Comparison of ENCODE assay signal across 1 cellular context in the genomic region with DNA sequence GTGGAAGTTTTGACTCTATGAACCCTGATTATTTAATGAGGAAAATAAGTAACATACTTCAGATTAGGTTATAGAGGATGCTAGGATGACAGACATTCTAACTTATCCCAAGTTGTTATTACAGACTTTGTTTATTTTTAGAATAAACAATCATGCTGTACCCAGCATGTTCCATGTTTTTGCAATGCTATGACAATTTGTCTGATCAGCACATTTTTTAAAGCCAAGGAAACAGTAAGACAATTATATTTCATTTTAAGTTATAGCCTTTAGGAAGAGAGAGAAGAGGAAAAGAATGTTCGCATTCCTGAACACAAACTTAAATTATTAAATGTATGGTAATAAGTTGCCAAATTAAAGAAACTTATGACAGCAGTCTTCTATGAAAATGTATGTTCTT.
TF ChIP-seq lines count a peak whose summit lies in the region.

No MANE protein-coding gene starts in this region.

TF ChIP-seq in K562, 482 proteins besides CTCF, POLR2A, EP300 and RAD21 (continued from another document):
- TF ChIP-seq ZNF696 (CRISPR knock-in tag; conservative IDR thresholded peaks at IDR 0.05), result no peak
- TF ChIP-seq ZNF12 (CRISPR knock-in tag; IDR thresholded peaks at IDR 0.05), result no peak
- TF ChIP-seq IFI16 (CRISPR knock-in tag; IDR thresholded peaks at IDR 0.05), result no peak
- TF ChIP-seq MYBL2 (IDR thresholded peaks at IDR 0.05; ENCODE audit: low read depth), result no peak
- no peak for TF ChIP-seq MYBL2 (CRISPR knock-in tag; IDR thresholded peaks at IDR 0.05; ENCODE audit: borderline replicate concordance)
- no peak for TF ChIP-seq ZZZ3 (IDR thresholded peaks at IDR 0.05)
- no peak for TF ChIP-seq RBM34 (IDR thresholded peaks at IDR 0.05; ENCODE audit: borderline replicate concordance, insufficient read depth, low read length)
- no peak for TF ChIP-seq TEAD1 (CRISPR knock-in tag; IDR thresholded peaks at IDR 0.05)
TF ChIP-seq in K562: peak in this region for 5.
